In genomic region chr2:85745619-85746018, GRCh38 we compare ENCODE assay signal across 16 cellular contexts. TPM values are rescaled to one million over a fixed set of nuclear protein-coding genes. Genes with fewer than 3 reads are reported as not detected.
DNase-seq lines count a peak whose midpoint lies in the region; ATAC-seq, FAIRE-seq and TF ChIP-seq lines count a peak whose summit lies in the region.
"Had no signal": no experiment of that assay in that cellular context is flagged by ENCODE, and none has a peak within 500 bp of the region (broad histone marks: within the 10 kb centered on the region; RNA-seq: fewer than 3 reads in every experiment).

No MANE protein-coding gene starts in this region.

- H3K4me1 Mint-ChIP-seq in astrocyte (ENCODE audit: low read depth, unreplicated experiment): peaks cover 34% of the 10 kb centered on the region
- H3K4me1 Mint-ChIP-seq in activated T-cell treated with anti-CD3 and anti-CD28 coated beads, Interleukin-2, amount 50 U/mL, for 4 hours (ENCODE audit: low read depth): no peaks in the 10 kb centered on the region
- no peaks in the 10 kb centered on the region for H3K4me1 Mint-ChIP-seq in T-helper 17 cell
- H3K4me1 Mint-ChIP-seq: activated CD4-positive, alpha-beta T cell treated with anti-CD3 and anti-CD28 coated beads for 36 hours had no signal

- 67% methylated on average over 6 of the region's 8 CpGs for WGBS in mesenchymal stem cell

- no peak overlapping the region for H3K14ac ChIP-seq in mesenchymal stem cell (ENCODE audit: low read length in 2 of 2)

- H3K79me1 ChIP-seq in mesenchymal stem cell (replicated peaks; ENCODE audit: low read length, poor library complexity, severe bottlenecking): no peaks in the 10 kb centered on the region

- H3K9me3 Mint-ChIP-seq in astrocyte (ENCODE audit: unreplicated experiment): no peaks in the 10 kb centered on the region
- no peaks in the 10 kb centered on the region for H3K9me3 Mint-ChIP-seq in activated T-cell treated with anti-CD3 and anti-CD28 coated beads, Interleukin-2, amount 50 U/mL, for 4 hours
- H3K9me3 Mint-ChIP-seq: naive thymus-derived CD4-positive, alpha-beta T cell had no signal

- H3K9ac ChIP-seq in BLaER1: no peak overlapping the region; the same call in 1 of the 2 replicates
- H3K9ac ChIP-seq in astrocyte (ENCODE audit: low read length): peak overlapping the region; percentile 12
- H3K9ac ChIP-seq in mesenchymal stem cell (ENCODE audit: low read length): peak overlapping the region; percentile 70
- H3K9ac ChIP-seq in stomach smooth muscle (ENCODE audit: low read length in 2 of 2): no peak overlapping the region

- H3K4me3 Mint-ChIP-seq in astrocyte (ENCODE audit: unreplicated experiment) (no peak overlapping the region), T-helper 17 cell (no peak overlapping the region)
- H3K4me3 Mint-ChIP-seq in activated T-cell treated with anti-CD3 and anti-CD28 coated beads, Interleukin-2, amount 50 U/mL, for 4 hours: no peak overlapping the region
- H3K4me3 Mint-ChIP-seq: activated CD4-positive, alpha-beta T cell treated with anti-CD3 and anti-CD28 coated beads for 36 hours; naive thymus-derived CD4-positive, alpha-beta T cell had no signal

- TF ChIP-seq CTCF in astrocyte (IDR thresholded peaks at IDR 0.05; ENCODE audit: insufficient read depth, low read depth, low read length): no peak

- no peaks in the 10 kb centered on the region for H3K9me3 ChIP-seq in BLaER1
- H3K9me3 ChIP-seq in astrocyte (ENCODE audit: insufficient read depth, low read depth, low read length): no peaks in the 10 kb centered on the region
- no peaks in the 10 kb centered on the region for H3K9me3 ChIP-seq in mesenchymal stem cell (ENCODE audit: control insufficient read depth, low read length)
- H3K9me3 ChIP-seq in stomach smooth muscle (ENCODE audit: control insufficient read depth in 2 of 2, low read length in 2 of 2): no peaks in the 10 kb centered on the region
- H3K9me3 ChIP-seq in T-helper 17 cell (ENCODE audit: control insufficient read depth, low read length, poor library complexity, severe bottlenecking): no peaks in the 10 kb centered on the region

- H3K27me3 ChIP-seq in BLaER1 (peaks cover 12% of the 10 kb centered on the region; the same call in 1 of the 2 replicates), astrocyte (ENCODE audit: insufficient read depth, low read length) (no peaks in the 10 kb centered on the region), mesenchymal stem cell (ENCODE audit: control insufficient read depth in 1 of 2, insufficient read depth in 1 of 2, low read length in 2 of 2) (peaks cover 5 to 21% of the 10 kb centered on the region in 2 experiments), stomach smooth muscle (ENCODE audit: control insufficient read depth in 1 of 2, insufficient read depth in 2 of 2, low read length in 2 of 2) (no peaks in the 10 kb centered on the region)

- H3K18ac ChIP-seq in mesenchymal stem cell (ENCODE audit: low read depth in 1 of 2, low read length in 2 of 2): peak overlapping the region in 1 of 2 experiments; percentile 24

- FAIRE-seq in astrocyte (lab: Jason Lieb, UNC): no peak
- no peak for FAIRE-seq in GM19239 (lab: Jason Lieb, UNC)
- FAIRE-seq: keratinocyte, small intestine had no signal

- H3K4me2 ChIP-seq in BLaER1 (peak overlapping the region; percentile 87), astrocyte (ENCODE audit: low read length) (peak overlapping the region; percentile 52), mesenchymal stem cell (ENCODE audit: low read length, poor library complexity, severe bottlenecking) (no peak overlapping the region)

- H3K36me3 Mint-ChIP-seq in astrocyte (ENCODE audit: low read depth, unreplicated experiment) (no peaks in the 10 kb centered on the region), T-helper 17 cell (ENCODE audit: low read depth) (peaks cover 8% of the 10 kb centered on the region)
- H3K36me3 Mint-ChIP-seq in activated T-cell treated with anti-CD3 and anti-CD28 coated beads, Interleukin-2, amount 50 U/mL, for 4 hours (ENCODE audit: insufficient read depth): no peaks in the 10 kb centered on the region
- H3K36me3 Mint-ChIP-seq: naive thymus-derived CD4-positive, alpha-beta T cell had no signal

- H2BK120ac ChIP-seq in mesenchymal stem cell (ENCODE audit: low read depth, low read length): no peak overlapping the region

- no peaks in the 10 kb centered on the region for H3K79me2 ChIP-seq in astrocyte (ENCODE audit: insufficient read depth, low read length)

- no peak overlapping the region for H2AK5ac ChIP-seq in mesenchymal stem cell (ENCODE audit: low read length, severe bottlenecking)

- H3K4me3 ChIP-seq in BLaER1 (0 out of 2 replicates have a peak overlapping the region, but pooled peaks have one; percentile 37), astrocyte (ENCODE audit: insufficient read depth, low read depth, low read length) (no peak overlapping the region), mesenchymal stem cell (ENCODE audit: insufficient read depth in 1 of 2, low read depth in 1 of 2, low read length in 2 of 2) (peak overlapping the region in 1 of 2 experiments; percentile 49), stomach smooth muscle (ENCODE audit: low read length in 2 of 2) (peak overlapping the region; percentile 34 to 47)

- H2BK12ac ChIP-seq in mesenchymal stem cell (ENCODE audit: low read length in 2 of 2): no peak overlapping the region

- H2AFZ ChIP-seq in astrocyte (ENCODE audit: low read depth, low read length): no peak overlapping the region
- no peak overlapping the region for H2AFZ ChIP-seq in mesenchymal stem cell (ENCODE audit: low read depth, low read length)

- peak overlapping the region; percentile 42 for H3K27ac Mint-ChIP-seq in astrocyte (ENCODE audit: unreplicated experiment)
- no peak overlapping the region for H3K27ac Mint-ChIP-seq in T-helper 17 cell
- H3K27ac Mint-ChIP-seq: activated CD4-positive, alpha-beta T cell treated with anti-CD3 and anti-CD28 coated beads for 36 hours; naive thymus-derived CD4-positive, alpha-beta T cell had no signal

- DNase-seq in astrocyte (ENCODE audit: low read depth) (no peak), mesenchymal stem cell (no peak), T-helper 17 cell (no peak), GM19239 (ENCODE audit: insufficient read length, low spot score) (no peak)
- DNase-seq in activated T-cell treated with anti-CD3 and anti-CD28 coated beads, Interleukin-2, amount 50 U/mL, for 4 hours: no peak
- DNase-seq: activated CD4-positive, alpha-beta T cell treated with anti-CD3 and anti-CD28 coated beads for 36 hours; DMS79; effector CD4-positive, alpha-beta T cell; naive thymus-derived CD4-positive, alpha-beta T cell; NCI-H1105 treated with DMSO at 0.1 percent for 48 hours; small intestine; T-helper 2 cell had no signal

- H2BK5ac ChIP-seq in mesenchymal stem cell (ENCODE audit: low read depth, low read length, poor library complexity, severe bottlenecking): no peak overlapping the region

- H4K20me1 ChIP-seq in BLaER1: no peaks in the 10 kb centered on the region
- no peaks in the 10 kb centered on the region for H4K20me1 ChIP-seq in astrocyte (ENCODE audit: insufficient read depth, low read length)

- H3K36me3 ChIP-seq in BLaER1 (no peaks in the 10 kb centered on the region), astrocyte (ENCODE audit: insufficient read depth, low read length) (no peaks in the 10 kb centered on the region), mesenchymal stem cell (ENCODE audit: control insufficient read depth in 1 of 2, insufficient read depth in 2 of 2, low read depth in 1 of 2, low read length in 2 of 2) (no peaks in the 10 kb centered on the region), stomach smooth muscle (ENCODE audit: control insufficient read depth in 2 of 2, insufficient read depth in 2 of 2, low read length in 2 of 2) (no peaks in the 10 kb centered on the region)

- H3K23ac ChIP-seq in mesenchymal stem cell (ENCODE audit: low read length in 2 of 2): no peak overlapping the region

- no peak overlapping the region for H4K8ac ChIP-seq in mesenchymal stem cell (ENCODE audit: low read length)

- ATAC-seq in activated T-cell treated with anti-CD3 and anti-CD28 coated beads, Interleukin-2, amount 50 U/mL, for 4 hours: no peak
- ATAC-seq in T-helper 17 cell: no peak
- no peak for ATAC-seq in HG02938 (IDR thresholded peaks at IDR 0.05; ENCODE audit: unreplicated experiment)
- ATAC-seq: activated CD4-positive, alpha-beta T cell treated with anti-CD3 and anti-CD28 coated beads for 36 hours; naive thymus-derived CD4-positive, alpha-beta T cell had no signal

- H3K4me1 ChIP-seq in BLaER1 (peaks cover 79% of the 10 kb centered on the region), astrocyte (ENCODE audit: insufficient read depth, low read length) (peaks cover 45% of the 10 kb centered on the region), mesenchymal stem cell (ENCODE audit: control insufficient read depth, insufficient read depth, low read depth, low read length) (peaks cover 51% of the 10 kb centered on the region), stomach smooth muscle (ENCODE audit: control insufficient read depth, insufficient read depth, low read length) (peaks cover 78% of the 10 kb centered on the region)

- H4K91ac ChIP-seq in mesenchymal stem cell (ENCODE audit: low read length): no peak overlapping the region

- H2BK15ac ChIP-seq in mesenchymal stem cell (ENCODE audit: low read depth, poor library complexity, severe bottlenecking): no peak overlapping the region

- no peak overlapping the region for H3K4ac ChIP-seq in mesenchymal stem cell (ENCODE audit: low read depth in 1 of 2, low read length in 2 of 2)

- H3K27ac ChIP-seq in BLaER1 (no peak overlapping the region), astrocyte (ENCODE audit: low read depth, low read length) (no peak overlapping the region), mesenchymal stem cell (ENCODE audit: low read length, poor library complexity, severe bottlenecking) (peak overlapping the region; percentile 9), stomach smooth muscle (ENCODE audit: low read length) (peak overlapping the region; percentile 75)

- H3K27me3 Mint-ChIP-seq in astrocyte (ENCODE audit: low read depth, unreplicated experiment) (peaks cover 69% of the 10 kb centered on the region), T-helper 17 cell (peaks cover 83% of the 10 kb centered on the region)
- peaks cover 59% of the 10 kb centered on the region for H3K27me3 Mint-ChIP-seq in activated T-cell treated with anti-CD3 and anti-CD28 coated beads, Interleukin-2, amount 50 U/mL, for 4 hours (ENCODE audit: low read depth)

RNA-seq across cellular contexts. Expression of gene ATOH8, which starts 8.2 kb away (rescaled TPM):
- total RNA-seq in astrocyte (1.2 and 1.9 TPM in 2 replicates), T-helper 17 cell (not detected)
- 5.8 TPM for polyA plus RNA-seq in mesenchymal stem cell (2013, experiment 1 of 2)
- polyA plus RNA-seq in mesenchymal stem cell (2013, experiment 2 of 2): 6.0 TPM
- total RNA-seq in activated T-cell treated with anti-CD3 and anti-CD28 coated beads, Interleukin-2, amount 50 U/mL, for 4 hours: not detected
- total RNA-seq: activated CD4-positive, alpha-beta T cell treated with anti-CD3 and anti-CD28 coated beads for 36 hours had no signal
- polyA plus RNA-seq: keratinocyte; naive thymus-derived CD4-positive, alpha-beta T cell had no signal

RNA-seq across cellular contexts. Expression of gene GNLY, which starts 51.5 kb away (rescaled TPM):
- not detected in 2 replicates for total RNA-seq in astrocyte
- not detected for polyA plus RNA-seq in mesenchymal stem cell (2013, experiment 1 of 2)
- not detected for polyA plus RNA-seq in mesenchymal stem cell (2013, experiment 2 of 2)
- 10 to 100 TPM in 2 of 3 donors, 1 to 10 TPM in 1; 4.3 to 26.5 (median 15.0) TPM for total RNA-seq in activated T-cell treated with anti-CD3 and anti-CD28 coated beads, Interleukin-2, amount 50 U/mL, for 4 hours
- total RNA-seq in T-helper 17 cell: 10 to 100 TPM in 1 of 2 donors, 1 to 10 TPM in 1; 9.9 to 14.8 TPM
- polyA plus RNA-seq: keratinocyte had no signal

Comparison
In these comparisons a context has a peak if more than half of its experiments do, and no peak if none do; other contexts are left out.
1. H3K27ac ChIP-seq: peak in mesenchymal stem cell (single experiment) and stomach smooth muscle (single experiment); none in BLaER1 (single experiment) and astrocyte (single experiment).
2. H3K9ac ChIP-seq: peak in astrocyte (single experiment) and mesenchymal stem cell (single experiment); none in BLaER1 (single experiment) and stomach smooth muscle (0 of 2).